15 cellular contexts compared by ENCODE assay signal in genomic region chr4:182578402-182578801, GRCh38.
DNase-seq lines count a peak whose midpoint lies in the region; ATAC-seq, FAIRE-seq and TF ChIP-seq lines count a peak whose summit lies in the region.
"Had no signal": no experiment of that assay in that cellular context is flagged by ENCODE, and none has a peak within 500 bp of the region (broad histone marks: within the 10 kb centered on the region; RNA-seq: fewer than 3 reads in every experiment).

No MANE protein-coding gene starts in this region.

- no peaks in the 10 kb centered on the region for H4K20me1 ChIP-seq in astrocyte (ENCODE audit: insufficient read depth, low read length)

- H3K36me3 ChIP-seq in astrocyte (ENCODE audit: insufficient read depth, low read length) (no peaks in the 10 kb centered on the region), kidney epithelial cell (ENCODE audit: control insufficient read depth, insufficient read depth, low read length) (no peaks in the 10 kb centered on the region), BE2C (no peaks in the 10 kb centered on the region; the same call in 1 of the 2 replicates)
- H3K36me3 ChIP-seq: heart left ventricle, MG63 had no signal

- H3K27ac Mint-ChIP-seq in astrocyte (ENCODE audit: unreplicated experiment), result no peak overlapping the region
- H3K27ac Mint-ChIP-seq in chondrocyte (ENCODE audit: unreplicated experiment), result no peak overlapping the region
- no peak overlapping the region for H3K27ac Mint-ChIP-seq in activated CD8-positive, alpha-beta T cell treated with anti-CD3 and anti-CD28 coated beads, Interleukin-2, amount 10 ng/mL, durations not matched to agents 7 days and 5 days
- H3K27ac Mint-ChIP-seq: CD4-positive, CD25-positive, alpha-beta regulatory T cell had no signal

- no peaks in the 10 kb centered on the region for H3K79me2 ChIP-seq in astrocyte (ENCODE audit: insufficient read depth, low read length)

- no peaks in the 10 kb centered on the region for H3K27me3 Mint-ChIP-seq in astrocyte (ENCODE audit: low read depth, unreplicated experiment)
- H3K27me3 Mint-ChIP-seq in chondrocyte (ENCODE audit: low read depth), result no peaks in the 10 kb centered on the region
- no peaks in the 10 kb centered on the region for H3K27me3 Mint-ChIP-seq in activated CD8-positive, alpha-beta T cell treated with anti-CD3 and anti-CD28 coated beads, Interleukin-2, amount 10 ng/mL, durations not matched to agents 7 days and 5 days (ENCODE audit: low read depth)
- H3K27me3 Mint-ChIP-seq: CD4-positive, CD25-positive, alpha-beta regulatory T cell had no signal

- H3K9me3 Mint-ChIP-seq in astrocyte (ENCODE audit: unreplicated experiment) (no peaks in the 10 kb centered on the region), chondrocyte (ENCODE audit: low read depth) (no peaks in the 10 kb centered on the region)
- H3K9me3 Mint-ChIP-seq in activated CD8-positive, alpha-beta T cell treated with anti-CD3 and anti-CD28 coated beads, Interleukin-2, amount 10 ng/mL, durations not matched to agents 7 days and 5 days (ENCODE audit: insufficient read depth), result no peaks in the 10 kb centered on the region
- H3K9me3 Mint-ChIP-seq: CD4-positive, CD25-positive, alpha-beta regulatory T cell had no signal

- H3K4me3 Mint-ChIP-seq in astrocyte (ENCODE audit: unreplicated experiment) (no peak overlapping the region), chondrocyte (ENCODE audit: unreplicated experiment) (no peak overlapping the region)
- no peak overlapping the region for H3K4me3 Mint-ChIP-seq in activated CD8-positive, alpha-beta T cell treated with anti-CD3 and anti-CD28 coated beads, Interleukin-2, amount 10 ng/mL, durations not matched to agents 7 days and 5 days
- H3K4me3 Mint-ChIP-seq: CD4-positive, CD25-positive, alpha-beta regulatory T cell had no signal

- H3K27me3 ChIP-seq in astrocyte (ENCODE audit: insufficient read depth, low read length) (no peaks in the 10 kb centered on the region), kidney epithelial cell (ENCODE audit: control insufficient read depth, insufficient read depth, low read length) (no peaks in the 10 kb centered on the region), BE2C (no peaks in the 10 kb centered on the region)
- H3K27me3 ChIP-seq: heart left ventricle, MG63 had no signal

- H2AFZ ChIP-seq in astrocyte (ENCODE audit: low read depth, low read length), result no peak overlapping the region

- H3K4me1 Mint-ChIP-seq in astrocyte (ENCODE audit: low read depth, unreplicated experiment) (peaks cover 15% of the 10 kb centered on the region), chondrocyte (ENCODE audit: low read depth) (peaks cover 13% of the 10 kb centered on the region)
- H3K4me1 Mint-ChIP-seq in activated CD8-positive, alpha-beta T cell treated with anti-CD3 and anti-CD28 coated beads, Interleukin-2, amount 10 ng/mL, durations not matched to agents 7 days and 5 days (ENCODE audit: low read depth), result no peaks in the 10 kb centered on the region
- H3K4me1 Mint-ChIP-seq: CD4-positive, CD25-positive, alpha-beta regulatory T cell had no signal

- H3K36me3 Mint-ChIP-seq in astrocyte (ENCODE audit: low read depth, unreplicated experiment) (no peaks in the 10 kb centered on the region), chondrocyte (ENCODE audit: low read depth) (no peaks in the 10 kb centered on the region)
- H3K36me3 Mint-ChIP-seq in activated CD8-positive, alpha-beta T cell treated with anti-CD3 and anti-CD28 coated beads, Interleukin-2, amount 10 ng/mL, durations not matched to agents 7 days and 5 days (ENCODE audit: low read depth), result no peaks in the 10 kb centered on the region
- H3K36me3 Mint-ChIP-seq: CD4-positive, CD25-positive, alpha-beta regulatory T cell had no signal

- peaks cover 18% of the 10 kb centered on the region for H3K4me1 ChIP-seq in astrocyte (ENCODE audit: insufficient read depth, low read length)
- H3K4me1 ChIP-seq in BE2C, result peaks cover 30% of the 10 kb centered on the region
- H3K4me1 ChIP-seq: heart left ventricle had no signal

- H3K4me3 ChIP-seq in AG04449 (ENCODE audit: low read depth, low read length) (no peak overlapping the region), astrocyte (ENCODE audit: insufficient read depth, low read depth, low read length) (no peak overlapping the region), kidney epithelial cell (ENCODE audit: low read depth, low read length) (no peak overlapping the region), BE2C (ENCODE audit: low read depth, low read length) (no peak overlapping the region)
- H3K4me3 ChIP-seq: heart left ventricle, MG63 had no signal

- peak overlapping the region; percentile 49 for H3K27ac ChIP-seq in astrocyte (ENCODE audit: low read depth, low read length)
- H3K27ac ChIP-seq: heart left ventricle had no signal

- DNase-seq in AG04449 (ENCODE audit: low read depth, low spot score) (peak; percentile 67), HPDE6-E6E7 (ENCODE audit: extremely low spot score) (peak; percentile 40), astrocyte (ENCODE audit: low read depth) (peak; percentile 96), kidney epithelial cell (ENCODE audit: low read depth) (peak; percentile 89), chondrocyte (ENCODE audit: low spot score) (no peak), BE2C (no peak)
- DNase-seq in activated CD8-positive, alpha-beta T cell treated with anti-CD3 and anti-CD28 coated beads, Interleukin-2, amount 10 ng/mL, durations not matched to agents 7 days and 5 days, result no peak
- DNase-seq: activated CD8-positive, alpha-beta memory T cell treated with anti-CD3 and anti-CD28 coated beads, Interleukin-2, amount 50 U/mL, for 4 hours; CD4-positive, CD25-positive, alpha-beta regulatory T cell; heart left ventricle; MG63; NCI-H69; stimulated activated CD4-positive, alpha-beta T cell treated with anti-CD3 and anti-CD28 coated beads, Interleukin-12 subunit alpha, Interleukin-12 subunit beta, amount 100 ng/mL, for 4 hours had no signal

- peak; percentile 90 for FAIRE-seq in astrocyte (lab: Jason Lieb, UNC)
- FAIRE-seq: GM18507 had no signal

- POLR2A ChIA-PET in AG04449 (lab: Yijun Ruan, JAX), result interaction anchor here (0.6 kb wide), 1 partner anchor 608 kb away, joined by 3 read pairs; no protein-coding TSS in a partner anchor
- POLR2A ChIA-PET in activated CD8-positive, alpha-beta T cell treated with anti-CD3 and anti-CD28 coated beads, Interleukin-2, amount 10 ng/mL, durations not matched to agents 7 days and 5 days (lab: Charles Lee), result no interaction called here

- CTCF ChIA-PET in AG04449 (lab: Yijun Ruan, JAX), result interaction anchor here (1.6 kb wide), 1 partner anchor 9 kb away, joined by 3 read pairs; no protein-coding TSS in a partner anchor
- CTCF ChIA-PET in activated CD8-positive, alpha-beta T cell treated with anti-CD3 and anti-CD28 coated beads, Interleukin-2, amount 10 ng/mL, durations not matched to agents 7 days and 5 days (lab: Charles Lee), result no interaction called here

- ATAC-seq in activated CD8-positive, alpha-beta T cell treated with anti-CD3 and anti-CD28 coated beads, Interleukin-2, amount 10 ng/mL, durations not matched to agents 7 days and 5 days, result no peak
- no peak for ATAC-seq in GM19035 (IDR thresholded peaks at IDR 0.05; ENCODE audit: unreplicated experiment)
- ATAC-seq: heart left ventricle had no signal

- no peaks in the 10 kb centered on the region for H3K9me3 ChIP-seq in astrocyte (ENCODE audit: insufficient read depth, low read depth, low read length)
- no peaks in the 10 kb centered on the region for H3K9me3 ChIP-seq in BE2C
- H3K9me3 ChIP-seq: heart left ventricle, MG63 had no signal

- TF ChIP-seq CTCF in AG04449 (IDR thresholded peaks at IDR 0.05; ENCODE audit: insufficient read depth, low read length, missing control alignments) (no peak), astrocyte (IDR thresholded peaks at IDR 0.05; ENCODE audit: insufficient read depth, low read depth, low read length) (no peak), kidney epithelial cell (IDR thresholded peaks at IDR 0.05; ENCODE audit: insufficient read depth, low read length, poor library complexity, severe bottlenecking) (no peak), chondrocyte (IDR thresholded peaks at IDR 0.05) (no peak), BE2C (IDR thresholded peaks at IDR 0.05; ENCODE audit: low read depth, low read length) (no peak)

- no peak overlapping the region for H3K9ac ChIP-seq in astrocyte (ENCODE audit: low read length)

- H3K4me2 ChIP-seq in astrocyte (ENCODE audit: low read length), result peak overlapping the region; percentile 9

Comparison
In these comparisons a context has a peak if more than half of its experiments do, and no peak if none do; other contexts are left out.
1. DNase-seq: peak in AG04449 (single experiment), HPDE6-E6E7 (single experiment), astrocyte (single experiment) and kidney epithelial cell (single experiment); none in chondrocyte (single experiment), activated CD8-positive, alpha-beta T cell treated with anti-CD3 and anti-CD28 coated beads, Interleukin-2, amount 10 ng/mL, durations not matched to agents 7 days and 5 days (single experiment) and BE2C (single experiment).